In genomic region chrY:24578488-24578887, GRCh38 we compare ENCODE assay signal across 14 cellular contexts. TPM values are rescaled to one million over a fixed set of nuclear protein-coding genes. Genes with fewer than 3 reads are reported as not detected.
"Had no signal": no experiment of that assay in that cellular context is flagged by ENCODE, and none has a peak within 500 bp of the region (broad histone marks: within the 10 kb centered on the region; RNA-seq: fewer than 3 reads in every experiment).

No MANE protein-coding gene starts in this region.

RNA-seq across cellular contexts. Expression of gene BPY2B, which starts 39.3 kb away (rescaled TPM):
- total RNA-seq: stomach, subcutaneous adipose tissue, temporal lobe, thoracic aorta, thyroid gland, tibial nerve, transverse colon, upper lobe of left lung, upper lobe of right lung, ureter, urinary bladder, uterus, vagina had no signal
- polyA plus RNA-seq: stomach, thymus, urinary bladder had no signal
